3 cellular contexts compared by ENCODE assay signal in genomic region chr21:31403596-31404333, GRCh38.
TF ChIP-seq lines count a peak whose summit lies in the region.

No MANE protein-coding gene starts in this region.

TF ChIP-seq in HEK293, 187 proteins besides CTCF, POLR2A, EP300 and RAD21 (continues in another document):
- TF ChIP-seq TRIM28 (IDR thresholded peaks at IDR 0.05; ENCODE audit: borderline replicate concordance, low read length) (peak; percentile 99), TSHZ1 (tag by site-specific recombination; IDR thresholded peaks at IDR 0.05; ENCODE audit: borderline replicate concordance) (peak; percentile 86; the same call in 1 of the 2 replicates), FEZF1 (tag by site-specific recombination; IDR thresholded peaks at IDR 0.05) (peak; percentile 90), ZNF768 (tag by site-specific recombination; IDR thresholded peaks at IDR 0.05) (no peak), OSR2 (tag by site-specific recombination; IDR thresholded peaks at IDR 0.05) (peak; percentile 95), PATZ1 (tag by site-specific recombination; IDR thresholded peaks at IDR 0.05) (peak; percentile 43; the same call in 1 of the 2 replicates), ZEB2 (tag by site-specific recombination; IDR thresholded peaks at IDR 0.05) (peak; percentile 87), HIC1 (tag by site-specific recombination; IDR thresholded peaks at IDR 0.05) (no peak), ZNF302 (tag by site-specific recombination; IDR thresholded peaks at IDR 0.05; ENCODE audit: low read depth) (no peak)

TF ChIP-seq in H1, 55 proteins besides CTCF, POLR2A, EP300 and RAD21:
- no peak for TF ChIP-seq PHF8 (conservative IDR thresholded peaks at IDR 0.05; ENCODE audit: low read depth, low read length)
- TF ChIP-seq GABPA (IDR thresholded peaks at IDR 0.05; ENCODE audit: borderline replicate concordance, insufficient read depth, low read length), result no peak
- TF ChIP-seq SP1 (IDR thresholded peaks at IDR 0.05; ENCODE audit: low read depth, low read length), result no peak

TF ChIP-seq in neural cell, 6 proteins besides CTCF, POLR2A, EP300 and RAD21:
- TF ChIP-seq POLR2AphosphoS5 (IDR thresholded peaks at IDR 0.05), result peak; percentile 56
- no peak for TF ChIP-seq MXI1 (conservative IDR thresholded peaks at IDR 0.05; ENCODE audit: poor library complexity, severe bottlenecking)
